ENCODE assay signal across 16 cellular contexts in the genomic region with DNA sequence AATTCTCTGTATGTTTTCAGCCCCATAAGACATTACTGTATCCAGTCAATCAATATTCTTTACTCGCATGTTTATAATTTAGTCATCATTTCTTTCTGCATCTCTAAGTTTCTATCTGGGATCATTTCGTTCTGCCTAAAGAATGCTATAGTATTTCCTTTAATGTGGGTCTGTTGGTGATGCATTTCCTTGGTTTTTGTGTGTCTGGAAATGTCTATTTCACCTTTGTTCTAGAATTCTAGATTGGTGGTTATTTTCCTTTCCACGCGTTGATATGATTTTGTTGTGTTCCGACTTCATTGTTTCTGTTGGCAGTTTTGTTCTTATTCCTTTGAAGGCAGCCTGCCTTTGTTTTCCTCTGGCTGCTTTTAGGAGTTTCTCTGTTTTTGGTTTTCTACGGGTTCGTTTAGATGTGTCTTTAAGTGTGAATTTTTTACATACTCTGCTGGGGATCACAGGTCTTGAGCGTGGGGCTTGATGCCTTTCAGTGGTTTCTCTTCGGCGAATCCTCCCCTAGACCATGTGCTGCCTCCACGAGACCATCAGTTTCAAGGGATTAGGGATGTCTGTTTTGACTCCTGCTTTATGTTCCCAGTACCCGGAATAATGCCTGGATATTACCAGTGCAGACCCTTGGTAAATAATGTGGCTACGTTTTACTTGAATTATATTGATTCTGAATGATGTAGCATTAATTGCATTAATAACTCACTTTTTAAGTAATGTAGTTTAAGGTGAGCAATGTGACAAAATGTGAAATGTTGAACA. TPM values are rescaled to one million over a fixed set of nuclear protein-coding genes. Genes with fewer than 3 reads are reported as not detected.
DNase-seq lines count a peak whose midpoint lies in the region; ATAC-seq and TF ChIP-seq lines count a peak whose summit lies in the region.
"Had no signal": no experiment of that assay in that cellular context is flagged by ENCODE, and none has a peak within 500 bp of the region (broad histone marks: within the 10 kb centered on the region; RNA-seq: fewer than 3 reads in every experiment).

No MANE protein-coding gene starts in this region.

- TF ChIP-seq CTCF in glutamatergic neuron (IDR thresholded peaks at IDR 0.05; ENCODE audit: partially characterized antibody, unreplicated experiment) (no peak), type B pancreatic cell (conservative IDR thresholded peaks at IDR 0.05) (no peak), BE2C (IDR thresholded peaks at IDR 0.05; ENCODE audit: low read depth, low read length) (no peak)

- no peak for DNase-seq in activated T-cell treated with anti-CD3 and anti-CD28 coated beads, Interleukin-2, amount 50 U/mL, for 72 hours
- DNase-seq in activated T-cell treated with anti-CD3 and anti-CD28 coated beads for 4 hours (no peak), glutamatergic neuron (no peak), type B pancreatic cell (ENCODE audit: extremely low spot score, unreplicated experiment) (peak; percentile 24), BE2C (no peak), DMS153 (lab: John Stamatoyannopoulos, UW) (no peak)
- DNase-seq in activated CD8-positive, alpha-beta memory T cell treated with anti-CD3 and anti-CD28 coated beads, Interleukin-2, amount 50 U/mL, for 48 hours, result peak; percentile 33
- DNase-seq in natural killer cell treated with Interleukin-12 subunit alpha and Interleukin-12 subunit beta and Interleukin-15 and Interleukin-18, amount 100 ng/mL, for 72 hours (ENCODE audit: low spot score), result no peak
- DNase-seq: GOT3, NCI-H1048 had no signal

- peaks cover 4% of the 10 kb centered on the region for H3K4me1 Mint-ChIP-seq in activated T-cell treated with anti-CD3 and anti-CD28 coated beads, Interleukin-2, amount 50 U/mL, for 72 hours (ENCODE audit: low read depth)
- H3K4me1 Mint-ChIP-seq in glutamatergic neuron (ENCODE audit: low read depth, unreplicated experiment), result peaks cover 12% of the 10 kb centered on the region
- no peaks in the 10 kb centered on the region for H3K4me1 Mint-ChIP-seq in type B pancreatic cell (ENCODE audit: unreplicated experiment)
- peaks cover 0 to 4% of the 10 kb centered on the region in 2 donors for H3K4me1 Mint-ChIP-seq in natural killer cell treated with Interleukin-12 subunit alpha and Interleukin-12 subunit beta and Interleukin-15 and Interleukin-18, amount 100 ng/mL, for 72 hours (ENCODE audit: low read depth in 2 of 2)
- H3K4me1 Mint-ChIP-seq: stimulated activated naive B cell treated with anti-CD40 and anti-IgM and Interleukin-4, amounts not matched to agents 10 μg/mL and 1 μg/mL and 100 μg/mL, for 72 hours had no signal

- H3K27me3 ChIP-seq in BE2C, result no peaks in the 10 kb centered on the region
- H3K27me3 ChIP-seq: BLaER1, testis had no signal

- H3K4me3 Mint-ChIP-seq in activated T-cell treated with anti-CD3 and anti-CD28 coated beads, Interleukin-2, amount 50 U/mL, for 72 hours, result no peak overlapping the region
- H3K4me3 Mint-ChIP-seq in glutamatergic neuron (ENCODE audit: unreplicated experiment), result no peak overlapping the region
- H3K4me3 Mint-ChIP-seq in type B pancreatic cell, result no peak overlapping the region
- H3K4me3 Mint-ChIP-seq in natural killer cell treated with Interleukin-12 subunit alpha and Interleukin-12 subunit beta and Interleukin-15 and Interleukin-18, amount 100 ng/mL, for 72 hours, result no peak overlapping the region
- H3K4me3 Mint-ChIP-seq: natural killer cell; stimulated activated naive B cell treated with anti-CD40 and anti-IgM and Interleukin-4, amounts not matched to agents 10 μg/mL and 1 μg/mL and 100 μg/mL, for 72 hours had no signal

- peaks cover 54% of the 10 kb centered on the region for H3K36me3 ChIP-seq in BE2C

- ATAC-seq in activated T-cell treated with anti-CD3 and anti-CD28 coated beads, Interleukin-2, amount 50 U/mL, for 72 hours (replicated peaks in 1 of 2), result no peak
- no peak for ATAC-seq in natural killer cell treated with Interleukin-12 subunit alpha and Interleukin-12 subunit beta and Interleukin-15 and Interleukin-18, amount 100 ng/mL, for 72 hours

- H3K9me3 Mint-ChIP-seq in activated T-cell treated with anti-CD3 and anti-CD28 coated beads, Interleukin-2, amount 50 U/mL, for 72 hours, result no peaks in the 10 kb centered on the region
- peaks cover 2% of the 10 kb centered on the region for H3K9me3 Mint-ChIP-seq in glutamatergic neuron (ENCODE audit: unreplicated experiment)
- H3K9me3 Mint-ChIP-seq in type B pancreatic cell, result no peaks in the 10 kb centered on the region
- H3K9me3 Mint-ChIP-seq in natural killer cell treated with Interleukin-12 subunit alpha and Interleukin-12 subunit beta and Interleukin-15 and Interleukin-18, amount 100 ng/mL, for 72 hours, result no peaks in the 10 kb centered on the region
- H3K9me3 Mint-ChIP-seq: natural killer cell; stimulated activated naive B cell treated with anti-CD40 and anti-IgM and Interleukin-4, amounts not matched to agents 10 μg/mL and 1 μg/mL and 100 μg/mL, for 72 hours had no signal

- no peaks in the 10 kb centered on the region for H3K9me3 ChIP-seq in BE2C
- H3K9me3 ChIP-seq: A549, BLaER1, prostate gland, testis had no signal

- H3K27ac Mint-ChIP-seq in activated T-cell treated with anti-CD3 and anti-CD28 coated beads, Interleukin-2, amount 50 U/mL, for 72 hours, result peak overlapping the region; percentile 70
- H3K27ac Mint-ChIP-seq in glutamatergic neuron (ENCODE audit: unreplicated experiment) (peak overlapping the region; percentile 76), type B pancreatic cell (no peak overlapping the region)
- H3K27ac Mint-ChIP-seq in natural killer cell treated with Interleukin-12 subunit alpha and Interleukin-12 subunit beta and Interleukin-15 and Interleukin-18, amount 100 ng/mL, for 72 hours, result no peak overlapping the region
- H3K27ac Mint-ChIP-seq: natural killer cell; stimulated activated naive B cell treated with anti-CD40 and anti-IgM and Interleukin-4, amounts not matched to agents 10 μg/mL and 1 μg/mL and 100 μg/mL, for 72 hours had no signal

- no peak overlapping the region for H3K4me3 ChIP-seq in BE2C (ENCODE audit: low read depth, low read length)
- H3K4me3 ChIP-seq: A549, BLaER1, prostate gland, testis had no signal

- H3K27me3 Mint-ChIP-seq in activated T-cell treated with anti-CD3 and anti-CD28 coated beads, Interleukin-2, amount 50 U/mL, for 72 hours (ENCODE audit: low read depth), result no peaks in the 10 kb centered on the region
- H3K27me3 Mint-ChIP-seq in glutamatergic neuron (ENCODE audit: unreplicated experiment) (peaks cover 2% of the 10 kb centered on the region), type B pancreatic cell (no peaks in the 10 kb centered on the region)
- no peaks in the 10 kb centered on the region for H3K27me3 Mint-ChIP-seq in natural killer cell treated with Interleukin-12 subunit alpha and Interleukin-12 subunit beta and Interleukin-15 and Interleukin-18, amount 100 ng/mL, for 72 hours
- H3K27me3 Mint-ChIP-seq: stimulated activated naive B cell treated with anti-CD40 and anti-IgM and Interleukin-4, amounts not matched to agents 10 μg/mL and 1 μg/mL and 100 μg/mL, for 72 hours had no signal

- peaks cover 2 to 16% of the 10 kb centered on the region in 2 donors for H3K36me3 Mint-ChIP-seq in activated T-cell treated with anti-CD3 and anti-CD28 coated beads, Interleukin-2, amount 50 U/mL, for 72 hours (ENCODE audit: insufficient read depth in 2 of 2)
- H3K36me3 Mint-ChIP-seq in glutamatergic neuron (ENCODE audit: unreplicated experiment) (no peaks in the 10 kb centered on the region), type B pancreatic cell (peaks cover 4% of the 10 kb centered on the region)
- peaks cover 14% of the 10 kb centered on the region for H3K36me3 Mint-ChIP-seq in natural killer cell treated with Interleukin-12 subunit alpha and Interleukin-12 subunit beta and Interleukin-15 and Interleukin-18, amount 100 ng/mL, for 72 hours

- no peaks in the 10 kb centered on the region for H3K4me1 ChIP-seq in BE2C
- H3K4me1 ChIP-seq: A549, BLaER1, prostate gland, testis had no signal

RNA-seq across cellular contexts. Expression of gene POLR3E, which starts 23.5 kb away (rescaled TPM):
- 10 to 100 TPM; 57.5 to 59.5 TPM for total RNA-seq in activated T-cell treated with anti-CD3 and anti-CD28 coated beads, Interleukin-2, amount 50 U/mL, for 72 hours
- 31.5 TPM for total RNA-seq in glutamatergic neuron (ENCODE audit: unreplicated experiment)
- total RNA-seq in type B pancreatic cell (ENCODE audit: low replicate concordance), result 52.9 and 56.6 TPM in 2 replicates
- 73.0 TPM for polyA plus RNA-seq in BE2C (2012; ENCODE audit: insufficient read depth, insufficient read length, low read depth)
- 100 to 1,000 TPM in 1 of 2 donors, 10 to 100 TPM in 1; 54.7 to 114 TPM for total RNA-seq in natural killer cell treated with Interleukin-12 subunit alpha and Interleukin-12 subunit beta and Interleukin-15 and Interleukin-18, amount 100 ng/mL, for 72 hours

RNA-seq across cellular contexts. Expression of gene CDR2, which starts 53.7 kb away (rescaled TPM):
- 10 to 100 TPM; 50.0 to 57.2 TPM for total RNA-seq in activated T-cell treated with anti-CD3 and anti-CD28 coated beads, Interleukin-2, amount 50 U/mL, for 72 hours
- 8.5 TPM for total RNA-seq in glutamatergic neuron (ENCODE audit: unreplicated experiment)
- total RNA-seq in type B pancreatic cell (ENCODE audit: low replicate concordance), result 17.9 and 18.9 TPM in 2 replicates
- polyA plus RNA-seq in BE2C (2012; ENCODE audit: insufficient read depth, insufficient read length, low read depth), result 18.9 TPM
- 10 to 100 TPM; 41.5 to 47.6 TPM for total RNA-seq in natural killer cell treated with Interleukin-12 subunit alpha and Interleukin-12 subunit beta and Interleukin-15 and Interleukin-18, amount 100 ng/mL, for 72 hours

Comparison
In these comparisons a context has a peak if more than half of its experiments do, and no peak if none do; other contexts are left out.
1. DNase-seq: peak in activated CD8-positive, alpha-beta memory T cell treated with anti-CD3 and anti-CD28 coated beads, Interleukin-2, amount 50 U/mL, for 48 hours (single experiment) and type B pancreatic cell (single experiment); none in activated T-cell treated with anti-CD3 and anti-CD28 coated beads, Interleukin-2, amount 50 U/mL, for 72 hours (0 of 2), activated T-cell treated with anti-CD3 and anti-CD28 coated beads for 4 hours (single experiment), glutamatergic neuron (single experiment), BE2C (single experiment), natural killer cell treated with Interleukin-12 subunit alpha and Interleukin-12 subunit beta and Interleukin-15 and Interleukin-18, amount 100 ng/mL, for 72 hours (single experiment) and DMS153 (single experiment).
2. H3K27ac Mint-ChIP-seq: peak in activated T-cell treated with anti-CD3 and anti-CD28 coated beads, Interleukin-2, amount 50 U/mL, for 72 hours (single experiment) and glutamatergic neuron (single experiment); none in type B pancreatic cell (single experiment) and natural killer cell treated with Interleukin-12 subunit alpha and Interleukin-12 subunit beta and Interleukin-15 and Interleukin-18, amount 100 ng/mL, for 72 hours (0 of 2).